2 cellular contexts compared by ENCODE assay signal in genomic region chr4:25253072-25253447, GRCh38.
TF ChIP-seq lines count a peak whose summit lies in the region.

No MANE protein-coding gene starts in this region.

TF ChIP-seq in HepG2, 621 proteins besides CTCF, POLR2A, EP300 and RAD21 (continues in another document):
- TF ChIP-seq MLXIP (CRISPR knock-in tag; IDR thresholded peaks at IDR 0.05; ENCODE audit: borderline replicate concordance) (no peak), ZNF367 (CRISPR knock-in tag; IDR thresholded peaks at IDR 0.05; ENCODE audit: borderline replicate concordance) (no peak), TRIM22 (IDR thresholded peaks at IDR 0.05) (no peak), MXD4 (CRISPR knock-in tag; IDR thresholded peaks at IDR 0.05) (no peak), NPAS2 (CRISPR knock-in tag; IDR thresholded peaks at IDR 0.05; ENCODE audit: borderline replicate concordance) (no peak), CSRNP1 (CRISPR knock-in tag; IDR thresholded peaks at IDR 0.05) (no peak), ZSCAN5A (CRISPR knock-in tag; IDR thresholded peaks at IDR 0.05; ENCODE audit: borderline replicate concordance) (no peak), ZNF230 (CRISPR knock-in tag; IDR thresholded peaks at IDR 0.05) (no peak), ZBTB39 (CRISPR knock-in tag; IDR thresholded peaks at IDR 0.05) (no peak), ZNF788 (CRISPR knock-in tag; IDR thresholded peaks at IDR 0.05; ENCODE audit: borderline replicate concordance) (no peak), HIC2 (CRISPR knock-in tag; IDR thresholded peaks at IDR 0.05; ENCODE audit: low read depth) (no peak), DRAP1 (CRISPR knock-in tag; IDR thresholded peaks at IDR 0.05) (no peak), RBFOX2 (IDR thresholded peaks at IDR 0.05; ENCODE audit: low read depth, low read length) (no peak)

TF ChIP-seq in SK-N-SH treated with all-trans-retinoic acid at 6 μM for 48 hours, 23 proteins besides CTCF, POLR2A, EP300 and RAD21 (continued from another document):
- TF ChIP-seq CREB5 (CRISPR knock-in tag; IDR thresholded peaks at IDR 0.05; ENCODE audit: low read depth) (no peak), CSDC2 (CRISPR knock-in tag; IDR thresholded peaks at IDR 0.05) (no peak), PPARA (CRISPR knock-in tag; IDR thresholded peaks at IDR 0.05; ENCODE audit: borderline replicate concordance) (no peak), GLIS3 (CRISPR knock-in tag; IDR thresholded peaks at IDR 0.05) (no peak), CSRNP3 (CRISPR knock-in tag; IDR thresholded peaks at IDR 0.05) (no peak), RARB (CRISPR knock-in tag; IDR thresholded peaks at IDR 0.05) (no peak), ZNF8 (CRISPR knock-in tag; IDR thresholded peaks at IDR 0.05) (no peak), POU6F1 (CRISPR knock-in tag; IDR thresholded peaks at IDR 0.05; ENCODE audit: borderline replicate concordance, low read depth) (no peak), OSR1 (CRISPR knock-in tag; IDR thresholded peaks at IDR 0.05) (no peak), ZFP30 (CRISPR knock-in tag; IDR thresholded peaks at IDR 0.05) (no peak)
